ENCODE assay signal across 26 cellular contexts in the genomic region with DNA sequence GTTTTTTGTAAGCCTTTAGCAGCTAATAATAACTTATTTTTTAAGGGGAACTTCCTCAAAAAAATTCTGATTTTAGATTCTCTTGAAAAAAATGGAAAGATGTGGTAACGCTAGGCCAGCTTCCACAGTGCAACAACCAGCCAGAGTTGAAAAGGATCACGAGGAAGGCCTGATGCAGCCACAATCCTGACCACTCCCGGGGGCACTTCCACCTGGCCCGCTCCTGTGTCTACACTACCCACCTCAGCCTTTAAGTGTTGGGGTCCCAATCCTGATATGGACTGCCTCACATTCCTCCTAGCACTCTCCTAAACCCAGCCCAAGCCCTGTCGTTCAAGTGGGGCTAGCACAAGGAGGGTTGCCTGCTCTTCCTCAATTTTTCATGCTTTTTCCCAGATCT.
"Had no signal": no experiment of that assay in that cellular context is flagged by ENCODE, and none has a peak within 500 bp of the region (broad histone marks: within the 10 kb centered on the region; RNA-seq: fewer than 3 reads in every experiment).

No MANE protein-coding gene starts in this region.

- DNase-seq: activated CD4-positive, alpha-beta T cell treated with anti-CD3 and anti-CD28 coated beads for 36 hours; activated CD4-positive, CD25-positive, alpha-beta regulatory T cell; activated CD8-positive, alpha-beta memory T cell treated with anti-CD3 and anti-CD28 coated beads, Interleukin-2, amount 10 ng/mL, durations not matched to agents 7 days and 5 days; activated CD8-positive, alpha-beta T cell treated with anti-CD3 and anti-CD28 coated beads, Interleukin-2, amount 10 ng/mL, durations not matched to agents 7 days and 5 days; activated naive CD8-positive, alpha-beta T cell treated with anti-CD3 and anti-CD28 coated beads, Interleukin-2, amount 50 U/mL, for 24 hours; activated T-cell treated with anti-CD3 and anti-CD28 coated beads, Interleukin-2, amount 50 U/mL, for 48 hours; amygdala; caudate nucleus; foreskin melanocyte; islet precursor cell; left cardiac atrium; left ventricle myocardium superior; mucosa of descending colon; ovary; right lobe of liver; stimulated activated CD4-positive, alpha-beta T cell treated with anti-CD3 and anti-CD28 coated beads, Interleukin-2, amount 100 ng/mL, for 48 hours; stimulated activated naive CD8-positive, alpha-beta T cell treated with anti-CD3 and anti-CD28 coated beads, Interleukin-15, Interleukin-2, amounts not matched to agents 100 U/mL and 50 U/mL, for 24 hours; testis; transverse colon had no signal

- H3K27ac ChIP-seq: neutrophil, ovary, right lobe of liver, testis, transverse colon had no signal

- H3K27ac Mint-ChIP-seq: activated CD4-positive, alpha-beta T cell treated with anti-CD3 and anti-CD28 coated beads for 36 hours; activated CD8-positive, alpha-beta memory T cell treated with anti-CD3 and anti-CD28 coated beads, Interleukin-2, amount 10 ng/mL, durations not matched to agents 7 days and 5 days; activated CD8-positive, alpha-beta T cell treated with anti-CD3 and anti-CD28 coated beads, Interleukin-2, amount 10 ng/mL, durations not matched to agents 7 days and 5 days; activated naive CD4-positive, alpha-beta T cell treated with anti-CD3 and anti-CD28 coated beads, Interleukin-2, amount 50 U/mL, for 24 hours; activated naive CD8-positive, alpha-beta T cell treated with anti-CD3 and anti-CD28 coated beads, Interleukin-2, amount 50 U/mL, for 24 hours; activated T-helper 2 cell treated with anti-CD3 and anti-CD28 coated beads, Interferon-gamma antibody, Interleukin-2, Interleukin-4, amounts not matched to agents 10 μg/mL and 5 μg/mL and 100 μg/mL, durations not matched to agents 14 hours and 24 hours and 36 hours; natural killer cell treated with Interleukin-12 subunit alpha and Interleukin-12 subunit beta and Interleukin-15 and Interleukin-18, amount 100 ng/mL, for 72 hours; progenitor cell of endocrine pancreas; T-helper 2 cell treated with Interferon-gamma antibody and Interleukin-4, amounts not matched to agents 5 μg/mL and 100 μg/mL, for 36 hours had no signal

- ATAC-seq: activated CD4-positive, alpha-beta T cell treated with anti-CD3 and anti-CD28 coated beads for 36 hours; activated CD8-positive, alpha-beta memory T cell treated with anti-CD3 and anti-CD28 coated beads, Interleukin-2, amount 10 ng/mL, durations not matched to agents 7 days and 5 days; activated CD8-positive, alpha-beta T cell treated with anti-CD3 and anti-CD28 coated beads, Interleukin-2, amount 10 ng/mL, durations not matched to agents 7 days and 5 days; activated naive CD8-positive, alpha-beta T cell treated with anti-CD3 and anti-CD28 coated beads, Interleukin-2, amount 50 U/mL, for 24 hours; esophagus mucosa; left cardiac atrium; left ventricle myocardium superior; mucosa of descending colon; natural killer cell treated with Interleukin-12 subunit alpha and Interleukin-12 subunit beta and Interleukin-15 and Interleukin-18, amount 100 ng/mL, for 72 hours; right lobe of liver; stimulated activated naive CD8-positive, alpha-beta T cell treated with anti-CD3 and anti-CD28 coated beads, Interleukin-15, Interleukin-2, amounts not matched to agents 100 U/mL and 50 U/mL, for 24 hours had no signal

- H3K9me3 Mint-ChIP-seq: activated naive CD4-positive, alpha-beta T cell treated with anti-CD3 and anti-CD28 coated beads, Interleukin-2, amount 50 U/mL, for 24 hours; activated naive CD8-positive, alpha-beta T cell treated with anti-CD3 and anti-CD28 coated beads, Interleukin-2, amount 50 U/mL, for 24 hours; activated T-helper 2 cell treated with anti-CD3 and anti-CD28 coated beads, Interferon-gamma antibody, Interleukin-2, Interleukin-4, amounts not matched to agents 10 μg/mL and 5 μg/mL and 100 μg/mL, durations not matched to agents 14 hours and 24 hours and 36 hours; natural killer cell treated with Interleukin-12 subunit alpha and Interleukin-12 subunit beta and Interleukin-15 and Interleukin-18, amount 100 ng/mL, for 72 hours; T-helper 2 cell treated with Interferon-gamma antibody and Interleukin-4, amounts not matched to agents 5 μg/mL and 100 μg/mL, for 36 hours had no signal

- H3K36me3 Mint-ChIP-seq: activated naive CD4-positive, alpha-beta T cell treated with anti-CD3 and anti-CD28 coated beads, Interleukin-2, amount 50 U/mL, for 24 hours; natural killer cell treated with Interleukin-12 subunit alpha and Interleukin-12 subunit beta and Interleukin-15 and Interleukin-18, amount 100 ng/mL, for 72 hours had no signal

- H3K4me1 Mint-ChIP-seq: activated CD4-positive, alpha-beta T cell treated with anti-CD3 and anti-CD28 coated beads for 36 hours; activated naive CD4-positive, alpha-beta T cell treated with anti-CD3 and anti-CD28 coated beads, Interleukin-2, amount 50 U/mL, for 24 hours had no signal

- H3K9me3 ChIP-seq: mucosa of descending colon, neutrophil, ovary, right lobe of liver, testis, transverse colon had no signal

- H3K27me3 ChIP-seq: neutrophil, ovary, right lobe of liver, testis, transverse colon had no signal

- H3K4me1 ChIP-seq: transverse colon had no signal

- H3K4me3 ChIP-seq: mucosa of descending colon, ovary, right lobe of liver, testis, transverse colon had no signal

- H3K4me3 Mint-ChIP-seq: activated CD4-positive, alpha-beta T cell treated with anti-CD3 and anti-CD28 coated beads for 36 hours; activated CD8-positive, alpha-beta memory T cell treated with anti-CD3 and anti-CD28 coated beads, Interleukin-2, amount 10 ng/mL, durations not matched to agents 7 days and 5 days; activated CD8-positive, alpha-beta T cell treated with anti-CD3 and anti-CD28 coated beads, Interleukin-2, amount 10 ng/mL, durations not matched to agents 7 days and 5 days; activated naive CD4-positive, alpha-beta T cell treated with anti-CD3 and anti-CD28 coated beads, Interleukin-2, amount 50 U/mL, for 24 hours; activated naive CD8-positive, alpha-beta T cell treated with anti-CD3 and anti-CD28 coated beads, Interleukin-2, amount 50 U/mL, for 24 hours; natural killer cell treated with Interleukin-12 subunit alpha and Interleukin-12 subunit beta and Interleukin-15 and Interleukin-18, amount 100 ng/mL, for 72 hours; T-helper 2 cell treated with Interferon-gamma antibody and Interleukin-4, amounts not matched to agents 5 μg/mL and 100 μg/mL, for 36 hours had no signal

- H3K36me3 ChIP-seq: neutrophil, ovary, right lobe of liver, transverse colon had no signal

- H3K27me3 Mint-ChIP-seq: activated CD4-positive, alpha-beta T cell treated with anti-CD3 and anti-CD28 coated beads for 36 hours; activated CD8-positive, alpha-beta memory T cell treated with anti-CD3 and anti-CD28 coated beads, Interleukin-2, amount 10 ng/mL, durations not matched to agents 7 days and 5 days; activated naive CD4-positive, alpha-beta T cell treated with anti-CD3 and anti-CD28 coated beads, Interleukin-2, amount 50 U/mL, for 24 hours; activated naive CD8-positive, alpha-beta T cell treated with anti-CD3 and anti-CD28 coated beads, Interleukin-2, amount 50 U/mL, for 24 hours; natural killer cell treated with Interleukin-12 subunit alpha and Interleukin-12 subunit beta and Interleukin-15 and Interleukin-18, amount 100 ng/mL, for 72 hours; progenitor cell of endocrine pancreas had no signal
